ENCODE assay signal across 8 cellular contexts in genomic region chr6:56642366-56643261, GRCh38. TPM values are rescaled to one million over a fixed set of nuclear protein-coding genes. Genes with fewer than 3 reads are reported as not detected.
DNase-seq lines count a peak whose midpoint lies in the region; ATAC-seq, FAIRE-seq and TF ChIP-seq lines count a peak whose summit lies in the region.

DST (minus strand) TSS chr6:56642889.

- peaks cover 16% of the 10 kb centered on the region for H3K4me1 Mint-ChIP-seq in brain
- no peaks in the 10 kb centered on the region for H3K4me1 Mint-ChIP-seq in activated naive CD8-positive, alpha-beta T cell treated with anti-CD3 and anti-CD28 coated beads, Interleukin-2, amount 50 U/mL, for 24 hours

- no peaks in the 10 kb centered on the region for H3K9me1 ChIP-seq in keratinocyte (ENCODE audit: control insufficient read depth, extremely low read depth, insufficient read depth, low read length)

- no peak within 1 kb of the TSS for H3K18ac ChIP-seq in neuronal stem cell (ENCODE audit: low read length)

- H3K27me3 Mint-ChIP-seq in brain: no peaks in the 10 kb centered on the region
- H3K27me3 Mint-ChIP-seq in activated naive CD8-positive, alpha-beta T cell treated with anti-CD3 and anti-CD28 coated beads, Interleukin-2, amount 50 U/mL, for 24 hours: no peaks in the 10 kb centered on the region

- H3K4ac ChIP-seq in neuronal stem cell (ENCODE audit: low read length): no peak within 1 kb of the TSS

- FAIRE-seq in keratinocyte (lab: Jason Lieb, UNC): peak; percentile 99

- peak within 1 kb of the TSS; percentile 76 for H3K4me2 ChIP-seq in keratinocyte (ENCODE audit: control insufficient read depth, extremely low read depth, insufficient read depth, low read depth, low read length)
- H3K4me2 ChIP-seq in neuronal stem cell (ENCODE audit: insufficient read depth, low read length, poor library complexity, severe bottlenecking): no peak within 1 kb of the TSS

- H3K9ac ChIP-seq in keratinocyte (ENCODE audit: control insufficient read depth, extremely low read depth, insufficient read depth, low read length) (peak within 1 kb of the TSS; percentile 88), neuronal stem cell (ENCODE audit: low read depth, low read length, poor library complexity) (no peak within 1 kb of the TSS)

- no peak for ATAC-seq in GM18511 (IDR thresholded peaks at IDR 0.05; ENCODE audit: unreplicated experiment)
- ATAC-seq in activated naive CD8-positive, alpha-beta T cell treated with anti-CD3 and anti-CD28 coated beads, Interleukin-2, amount 50 U/mL, for 24 hours: no peak

- H3K27ac Mint-ChIP-seq in brain: peak within 1 kb of the TSS in 3 of 5 experiments; percentile 36 to 61 (median 40)
- H3K27ac Mint-ChIP-seq in activated naive CD8-positive, alpha-beta T cell treated with anti-CD3 and anti-CD28 coated beads, Interleukin-2, amount 50 U/mL, for 24 hours: no peak within 1 kb of the TSS

- dilution Hi-C loops in keratinocyte (cut with MboI; ENCODE audit: extremely low pct_ligation_motif_present, low sequenced_read_pairs): no loop called here

- H3K36me3 ChIP-seq in keratinocyte (ENCODE audit: control insufficient read depth in 2 of 2, extremely low read depth in 1 of 2, insufficient read depth in 2 of 2, low read length in 2 of 2): peaks cover 6 to 16% of the 10 kb centered on the region in 2 experiments
- no peaks in the 10 kb centered on the region for H3K36me3 ChIP-seq in testis (ENCODE audit: low read depth, missing control alignments)
- H3K36me3 ChIP-seq in neuronal stem cell (replicated peaks in 1 of 2; ENCODE audit: control insufficient read depth in 2 of 2, insufficient read depth in 2 of 2, low read length in 2 of 2): peaks cover 5 to 70% of the 10 kb centered on the region in 2 donors

- intact Hi-C loops in testis (cut with DNase I; ENCODE audit: low total_unique reads): loop anchor here (10.0 kb wide), 1 partner anchor 52 kb away; no protein-coding TSS in a partner anchor

- H2AK5ac ChIP-seq in neuronal stem cell (ENCODE audit: low read depth, low read length): no peak within 1 kb of the TSS

- H2BK12ac ChIP-seq in neuronal stem cell (ENCODE audit: low read length): no peak within 1 kb of the TSS

- H3K79me1 ChIP-seq in neuronal stem cell (ENCODE audit: low read depth, low read length): no peaks in the 10 kb centered on the region

- peaks cover 44% of the 10 kb centered on the region for H3K36me3 Mint-ChIP-seq in brain
- no peaks in the 10 kb centered on the region for H3K36me3 Mint-ChIP-seq in activated naive CD8-positive, alpha-beta T cell treated with anti-CD3 and anti-CD28 coated beads, Interleukin-2, amount 50 U/mL, for 24 hours (ENCODE audit: low read depth)

- H2BK120ac ChIP-seq in neuronal stem cell (ENCODE audit: low read depth, low read length): no peak within 1 kb of the TSS

- 80 to 81% methylated on average over 7 of the region's 7 CpGs for WGBS in testis, 2 donors
- WGBS in neuronal stem cell (ENCODE audit: extremely low coverage in 2 of 2, insufficient read length in 2 of 2, insufficient replicate concordance in 1 of 2), 2 donors: no CpG with 5 or more reads among the region's 7 CpGs

- H3K9me3 ChIP-seq in keratinocyte (ENCODE audit: control insufficient read depth, low read depth, low read length) (no peaks in the 10 kb centered on the region), testis (no peaks in the 10 kb centered on the region), neuronal stem cell (replicated peaks in 1 of 2; ENCODE audit: control insufficient read depth in 2 of 2, insufficient read depth in 1 of 2, low read depth in 1 of 2, low read length in 2 of 2) (no peaks in the 10 kb centered on the region)

- no peak within 1 kb of the TSS for H4K8ac ChIP-seq in neuronal stem cell (ENCODE audit: low read depth, low read length)

- no peak within 1 kb of the TSS for H2BK15ac ChIP-seq in neuronal stem cell (ENCODE audit: low read length)

- H3K4me1 ChIP-seq in keratinocyte (ENCODE audit: control insufficient read depth, extremely low read depth, insufficient read depth, low read length): peaks cover 36% of the 10 kb centered on the region
- no peaks in the 10 kb centered on the region for H3K4me1 ChIP-seq in testis
- H3K4me1 ChIP-seq in neuronal stem cell (ENCODE audit: control insufficient read depth in 2 of 2, insufficient read depth in 1 of 2, low read depth in 1 of 2, low read length in 2 of 2): no peaks in the 10 kb centered on the region

- TF ChIP-seq POLR2A in testis (IDR thresholded peaks at IDR 0.05): no peak

- no peak within 1 kb of the TSS for H3K14ac ChIP-seq in neuronal stem cell (ENCODE audit: low read length)

- no peak within 1 kb of the TSS for H2AFZ ChIP-seq in keratinocyte (ENCODE audit: control insufficient read depth, low read length)
- H2AFZ ChIP-seq in neuronal stem cell (ENCODE audit: low read length): no peak within 1 kb of the TSS

- H3K23ac ChIP-seq in neuronal stem cell (ENCODE audit: low read depth, low read length, poor library complexity): no peak within 1 kb of the TSS

- H3K9me3 Mint-ChIP-seq in brain: no peaks in the 10 kb centered on the region
- H3K9me3 Mint-ChIP-seq in activated naive CD8-positive, alpha-beta T cell treated with anti-CD3 and anti-CD28 coated beads, Interleukin-2, amount 50 U/mL, for 24 hours: no peaks in the 10 kb centered on the region

- peak within 1 kb of the TSS; percentile 95 for H3K27ac ChIP-seq in keratinocyte (ENCODE audit: control insufficient read depth, insufficient read depth, low read length)
- H3K27ac ChIP-seq in testis: no peak within 1 kb of the TSS
- H3K27ac ChIP-seq in neuronal stem cell (replicated peaks; ENCODE audit: low read length): no peak within 1 kb of the TSS

- peak within 1 kb of the TSS; percentile 60 to 93 (median 79) for H3K4me3 ChIP-seq in keratinocyte (ENCODE audit: control insufficient read depth in 2 of 3, extremely low read depth in 1 of 3, insufficient read depth in 2 of 3, low read depth in 1 of 3, low read length in 3 of 3)
- H3K4me3 ChIP-seq in testis: no peak within 1 kb of the TSS
- no peak within 1 kb of the TSS for H3K4me3 ChIP-seq in neuronal stem cell (ENCODE audit: low read length in 2 of 2)

- no peak for TF ChIP-seq CTCF in brain (conservative IDR thresholded peaks at IDR 0.05)
- TF ChIP-seq CTCF in keratinocyte (optimal IDR thresholded peaks at IDR 0.05 in 1 of 3, IDR thresholded peaks at IDR 0.05 in 1 of 3, conservative IDR thresholded peaks at IDR 0.05 in 1 of 3; ENCODE audit: extremely low read depth in 1 of 3, insufficient read depth in 2 of 3, low read length in 3 of 3): no peak
- no peak for TF ChIP-seq CTCF in testis (IDR thresholded peaks at IDR 0.05)

- H3K27me3 ChIP-seq in keratinocyte (ENCODE audit: control insufficient read depth, extremely low read depth, insufficient read depth, low read length) (no peaks in the 10 kb centered on the region), testis (no peaks in the 10 kb centered on the region), neuronal stem cell (ENCODE audit: control insufficient read depth in 3 of 3, insufficient read depth in 3 of 3, low read depth in 1 of 3, low read length in 3 of 3) (no peaks in the 10 kb centered on the region)

- no peaks in the 10 kb centered on the region for H4K20me1 ChIP-seq in keratinocyte (ENCODE audit: control insufficient read depth, extremely low read depth, insufficient read depth, low read length)

- peak; percentile 93 for DNase-seq in HS-5 (ENCODE audit: low read depth)
- DNase-seq in keratinocyte (ENCODE audit: low read depth, low spot score): peak; percentile 85
- DNase-seq in testis: no peak
- no peak for DNase-seq in SHP77 (lab: John Stamatoyannopoulos, UW)
- no peak for DNase-seq in activated naive CD8-positive, alpha-beta T cell treated with anti-CD3 and anti-CD28 coated beads, Interleukin-2, amount 50 U/mL, for 24 hours
- DNase-seq in neuronal stem cell (ENCODE audit: low spot score): no peak

- H3K4me3 Mint-ChIP-seq in brain: no peak within 1 kb of the TSS
- no peak within 1 kb of the TSS for H3K4me3 Mint-ChIP-seq in activated naive CD8-positive, alpha-beta T cell treated with anti-CD3 and anti-CD28 coated beads, Interleukin-2, amount 50 U/mL, for 24 hours

- no peak within 1 kb of the TSS for H4K91ac ChIP-seq in neuronal stem cell (ENCODE audit: low read depth, low read length, poor library complexity)

- peaks cover 43% of the 10 kb centered on the region for H3K79me2 ChIP-seq in keratinocyte (ENCODE audit: control insufficient read depth, insufficient read depth, low read length)

- no peak within 1 kb of the TSS for H2BK5ac ChIP-seq in neuronal stem cell (ENCODE audit: low read length)

RNA-seq across cellular contexts. Expression of gene DST, which starts in this region (rescaled TPM):
- polyA plus RNA-seq in brain (ENCODE audit: insufficient read depth, low read depth, low replicate concordance) (35.6 TPM), keratinocyte (163 to 525 TPM (median 455 TPM) in 3 replicates), testis (ENCODE audit: insufficient read depth, low read depth, low replicate concordance) (94.8 TPM)
- 960 TPM for polyA plus RNA-seq in keratinocyte (2011; ENCODE audit: low read depth)
- 166 and 296 TPM in 2 replicates for polyA plus RNA-seq in keratinocyte (2011; cell fraction: cytosol; rRNA removed)
- polyA plus RNA-seq in keratinocyte (2011; cell fraction: nucleus; rRNA removed): 597 and 675 TPM in 2 replicates
- 182 and 442 TPM in 2 replicates for polyA plus RNA-seq in keratinocyte (2012; ENCODE audit: low replicate concordance)
- 146 to 1,560 TPM (median 1,338 TPM) in 3 replicates for polyA minus RNA-seq in keratinocyte
- polyA minus RNA-seq in keratinocyte (2011; cell fraction: cytosol; rRNA and poly(A)+ RNA removed): 516 TPM
- polyA minus RNA-seq in keratinocyte (2011; cell fraction: nucleus; rRNA and poly(A)+ RNA removed): 893 and 2,335 TPM in 2 replicates
- 100 to 1,000 TPM; 175 to 221 TPM for total RNA-seq in testis
- polyA plus RNA-seq in neuronal stem cell (2013, experiment 1 of 2): 28.9 TPM
- 30.9 TPM for polyA plus RNA-seq in neuronal stem cell (2013, experiment 2 of 2)

Comparison
In these comparisons a context has a peak if more than half of its experiments do, and no peak if none do; other contexts are left out.
1. DNase-seq: peak in HS-5 (single experiment) and keratinocyte (single experiment); none in testis (single experiment), SHP77 (0 of 2), activated naive CD8-positive, alpha-beta T cell treated with anti-CD3 and anti-CD28 coated beads, Interleukin-2, amount 50 U/mL, for 24 hours (single experiment) and neuronal stem cell (single experiment).
2. H3K4me3 ChIP-seq: peak in keratinocyte (3 of 3); none in testis (0 of 2) and neuronal stem cell (0 of 2).